Comparison of ENCODE assay signal across 8 cellular contexts in genomic region chr12:112170376-112170775, GRCh38. TPM values are rescaled to one million over a fixed set of nuclear protein-coding genes. Genes with fewer than 3 reads are reported as not detected.
DNase-seq lines count a peak whose midpoint lies in the region; ATAC-seq and TF ChIP-seq lines count a peak whose summit lies in the region.

No MANE protein-coding gene starts in this region.

- H3K36me3 Mint-ChIP-seq in activated CD4-positive, alpha-beta T cell treated with anti-CD3 and anti-CD28 coated beads for 36 hours (ENCODE audit: low read depth): peaks cover 12% of the 10 kb centered on the region
- H3K36me3 Mint-ChIP-seq in T-cell (peaks cover 33% of the 10 kb centered on the region), endodermal cell (ENCODE audit: low read depth) (peaks cover 42% of the 10 kb centered on the region)

- H3K9ac ChIP-seq in endodermal cell (ENCODE audit: extremely low read depth, low read length, poor library complexity, severe bottlenecking): no peak overlapping the region

- intact Hi-C loops in activated CD4-positive, alpha-beta T cell treated with anti-CD3 and anti-CD28 coated beads for 36 hours (cut with DNase I, micrococcal nuclease): loop anchor here in 1 of 2 experiments (1.0 kb wide), 1 partner anchor 225 kb away; no protein-coding TSS in a partner anchor

- H3K27ac Mint-ChIP-seq in activated CD4-positive, alpha-beta T cell treated with anti-CD3 and anti-CD28 coated beads for 36 hours: no peak overlapping the region
- H3K27ac Mint-ChIP-seq in T-cell: peak overlapping the region; percentile 44 to 45
- peak overlapping the region; percentile 26 for H3K27ac Mint-ChIP-seq in endodermal cell

- H3K4me3 Mint-ChIP-seq in activated CD4-positive, alpha-beta T cell treated with anti-CD3 and anti-CD28 coated beads for 36 hours: no peak overlapping the region
- H3K4me3 Mint-ChIP-seq in T-cell: no peak overlapping the region
- no peak overlapping the region for H3K4me3 Mint-ChIP-seq in endodermal cell

- no peaks in the 10 kb centered on the region for H3K4me1 Mint-ChIP-seq in activated CD4-positive, alpha-beta T cell treated with anti-CD3 and anti-CD28 coated beads for 36 hours
- H3K4me1 Mint-ChIP-seq in T-cell (peaks cover 0 to 6% (median 5%) of the 10 kb centered on the region in 3 donors), endodermal cell (no peaks in the 10 kb centered on the region)

- H3K27ac ChIP-seq in endodermal cell (ENCODE audit: low read depth, low read length): no peak overlapping the region

- peak; percentile 52 for DNase-seq in activated CD4-positive, alpha-beta T cell treated with anti-CD3 and anti-CD28 coated beads for 36 hours
- no peak for DNase-seq in activated CD4-positive, alpha-beta T cell treated with anti-CD3 and anti-CD28 coated beads for 1 hour
- peak in 10 of 34 experiments; percentile 5 to 36 (median 12) for DNase-seq in T-cell
- peak; percentile 73 for DNase-seq in endodermal cell
- peak; percentile 16 for DNase-seq in stimulated activated CD4-positive, alpha-beta T cell treated with anti-CD3 and anti-CD28 coated beads, Interleukin-2, amount 100 ng/mL, for 4 hours (ENCODE audit: low read depth)
- DNase-seq in mucosa of gallbladder (ENCODE audit: low spot score): no peak
- no peak for DNase-seq in NCI-H2171 (lab: John Stamatoyannopoulos, UW)
- DNase-seq in NCI-H526 (lab: John Stamatoyannopoulos, UW): no peak

- H3K27me3 ChIP-seq in endodermal cell (ENCODE audit: control insufficient read depth, insufficient read depth, low read length, poor library complexity, severe bottlenecking): no peaks in the 10 kb centered on the region

- H3K4me1 ChIP-seq in endodermal cell (ENCODE audit: control insufficient read depth, insufficient read depth, low read length): no peaks in the 10 kb centered on the region

- peak; percentile 61 for ATAC-seq in activated CD4-positive, alpha-beta T cell treated with anti-CD3 and anti-CD28 coated beads for 36 hours
- ATAC-seq in T-cell (replicated peaks in 1 of 4): peak; percentile 45 to 60 (median 50)

- H3K27me3 Mint-ChIP-seq in activated CD4-positive, alpha-beta T cell treated with anti-CD3 and anti-CD28 coated beads for 36 hours: no peaks in the 10 kb centered on the region
- H3K27me3 Mint-ChIP-seq in T-cell: no peaks in the 10 kb centered on the region
- H3K27me3 Mint-ChIP-seq in endodermal cell (ENCODE audit: insufficient read depth): no peaks in the 10 kb centered on the region

- no peak overlapping the region for H3K4me3 ChIP-seq in endodermal cell (ENCODE audit: low read length)

- H3K9me3 ChIP-seq in endodermal cell (ENCODE audit: control insufficient read depth, low read length): no peaks in the 10 kb centered on the region

- CTCF ChIA-PET in activated CD4-positive, alpha-beta T cell treated with anti-CD3 and anti-CD28 coated beads for 36 hours (lab: Charles Lee): interaction anchor here (0.6 kb wide), 1 partner anchor 84 kb away, joined by 3 read pairs; no protein-coding TSS in a partner anchor
- CTCF ChIA-PET in T-cell (lab: Charles Lee): no interaction called here

- POLR2A ChIA-PET in activated CD4-positive, alpha-beta T cell treated with anti-CD3 and anti-CD28 coated beads for 36 hours (lab: Charles Lee): no interaction called here
- POLR2A ChIA-PET in T-cell (lab: Charles Lee): no interaction called here

- no peaks in the 10 kb centered on the region for H3K9me3 Mint-ChIP-seq in activated CD4-positive, alpha-beta T cell treated with anti-CD3 and anti-CD28 coated beads for 36 hours (ENCODE audit: low read depth)
- H3K9me3 Mint-ChIP-seq in T-cell (no peaks in the 10 kb centered on the region), endodermal cell (no peaks in the 10 kb centered on the region)

- peaks cover 28% of the 10 kb centered on the region for H3K36me3 ChIP-seq in endodermal cell (ENCODE audit: control insufficient read depth, insufficient read depth, low read length)

- TF ChIP-seq CTCF in endodermal cell (conservative IDR thresholded peaks at IDR 0.05): peak; percentile 64

- 73 to 86% methylated on average over 4 to 8 of the region's 8 CpGs for WGBS in endodermal cell (ENCODE audit: insufficient coverage in 1 of 2, insufficient read length in 1 of 2), 2 experiments

RNA-seq across cellular contexts. Expression of gene TRAFD1, which starts 45.0 kb away (rescaled TPM):
- total RNA-seq in activated CD4-positive, alpha-beta T cell treated with anti-CD3 and anti-CD28 coated beads for 36 hours: 10 to 100 TPM; 52.5 to 54.1 TPM
- total RNA-seq in T-cell (10 to 100 TPM; 26.4 to 39.9 (median 36.9) TPM), endodermal cell (10 to 100 TPM; 25.2 to 28.9 TPM), mucosa of gallbladder (28.1 TPM)
- 37.6 TPM for polyA plus RNA-seq in endodermal cell (2013, experiment 1 of 2)
- 32.3 TPM for polyA plus RNA-seq in endodermal cell (2013, experiment 2 of 2)

Comparison
In these comparisons a context has a peak if more than half of its experiments do, and no peak if none do; other contexts are left out.
1. DNase-seq: peak in activated CD4-positive, alpha-beta T cell treated with anti-CD3 and anti-CD28 coated beads for 36 hours (single experiment), endodermal cell (single experiment) and stimulated activated CD4-positive, alpha-beta T cell treated with anti-CD3 and anti-CD28 coated beads, Interleukin-2, amount 100 ng/mL, for 4 hours (single experiment); none in activated CD4-positive, alpha-beta T cell treated with anti-CD3 and anti-CD28 coated beads for 1 hour (single experiment), mucosa of gallbladder (single experiment), NCI-H2171 (single experiment) and NCI-H526 (0 of 2).